ENCODE assay signal across 20 cellular contexts in genomic region chr16:82533161-82533560, GRCh38.
DNase-seq lines count a peak whose midpoint lies in the region; ATAC-seq and TF ChIP-seq lines count a peak whose summit lies in the region.
"Had no signal": no experiment of that assay in that cellular context is flagged by ENCODE, and none has a peak within 500 bp of the region (broad histone marks: within the 10 kb centered on the region; RNA-seq: fewer than 3 reads in every experiment).

No MANE protein-coding gene starts in this region.

- intact Hi-C loops in left ventricle myocardium inferior (cut with micrococcal nuclease): no loop called here

- no peak overlapping the region for H3K27ac ChIP-seq in right atrium auricular region
- H3K27ac ChIP-seq in left ventricle myocardium inferior (replicated peaks): no peak overlapping the region
- H3K27ac ChIP-seq: BLaER1 had no signal

- TF ChIP-seq CTCF in right atrium auricular region (IDR thresholded peaks at IDR 0.05) (no peak), left ventricle myocardium inferior (IDR thresholded peaks at IDR 0.05; ENCODE audit: borderline replicate concordance) (no peak)

- H3K9me3 ChIP-seq in right atrium auricular region (peaks cover 0 to 9% of the 10 kb centered on the region in 2 donors), left ventricle myocardium inferior (replicated peaks) (peaks cover 17% of the 10 kb centered on the region)
- H3K9me3 ChIP-seq: BE2C, BLaER1 had no signal

- no peaks in the 10 kb centered on the region for H3K36me3 ChIP-seq in right atrium auricular region
- H3K36me3 ChIP-seq in left ventricle myocardium inferior: no peaks in the 10 kb centered on the region
- H3K36me3 ChIP-seq: BE2C, BLaER1 had no signal

- DNase-seq in NCI-H526 (lab: John Stamatoyannopoulos, UW) (peak; percentile 17 to 36), NCI-H526 treated with DMSO at 0.1 percent for 48 hours (lab: John Stamatoyannopoulos, UW) (no peak), right atrium auricular region (ENCODE audit: low spot score) (peak; percentile 11), left ventricle myocardium inferior (no peak), NCI-H774 (lab: John Stamatoyannopoulos, UW) (peak; percentile 25), islet precursor cell (peak; percentile 2), COR-L47 (lab: John Stamatoyannopoulos, UW) (no peak)
- DNase-seq: 8988T; ACHN; BE2C; C1 segment of cervical spinal cord; Caco-2; Calu3; CD4-positive, alpha-beta memory T cell; CD4-positive, CD25-positive, alpha-beta regulatory T cell; CD8-positive, alpha-beta memory T cell; DMS79 treated with DMSO at 0.1 percent for 48 hours; GF-D8 had no signal

- H3K4me3 ChIP-seq in right atrium auricular region (no peak overlapping the region), left ventricle myocardium inferior (no peak overlapping the region)
- H3K4me3 ChIP-seq: BLaER1 had no signal

- no peak for ATAC-seq in HG02970 (IDR thresholded peaks at IDR 0.05; ENCODE audit: low FRiP score, unreplicated experiment)

- H3K27me3 ChIP-seq in right atrium auricular region (no peaks in the 10 kb centered on the region), left ventricle myocardium inferior (ENCODE audit: low read depth) (peaks cover 4% of the 10 kb centered on the region)
- H3K27me3 ChIP-seq: BE2C, BLaER1 had no signal

- H3K4me1 ChIP-seq in right atrium auricular region (no peaks in the 10 kb centered on the region), left ventricle myocardium inferior (no peaks in the 10 kb centered on the region)
- H3K4me1 ChIP-seq: BE2C, BLaER1, Caco-2 had no signal

Comparison
In these comparisons a context has a peak if more than half of its experiments do, and no peak if none do; other contexts are left out.
1. DNase-seq: peak in NCI-H526 (2 of 2), right atrium auricular region (single experiment), NCI-H774 (single experiment) and islet precursor cell (single experiment); none in NCI-H526 treated with DMSO at 0.1 percent for 48 hours (single experiment), left ventricle myocardium inferior (single experiment) and COR-L47 (single experiment).